In the genomic region with DNA sequence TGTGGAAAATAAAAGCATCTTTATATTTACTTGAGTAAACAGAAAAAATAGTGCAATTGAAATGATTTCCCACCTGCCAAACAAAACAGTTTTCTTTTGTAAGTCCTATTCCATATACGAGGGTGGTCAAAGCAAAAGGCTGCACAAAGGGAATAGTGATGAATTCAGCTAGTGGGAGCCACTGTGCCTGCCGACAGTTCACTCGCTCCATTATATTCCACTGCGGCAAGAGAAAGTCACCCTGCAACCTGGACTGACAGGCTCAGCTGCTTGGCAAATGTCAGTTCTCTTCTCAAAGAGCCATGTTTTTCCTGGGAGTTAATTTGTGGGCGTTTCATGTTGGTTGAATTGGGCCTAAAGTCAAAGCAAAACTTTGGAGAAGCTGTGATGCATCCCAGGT, we compare ENCODE assay signal across 24 cellular contexts.
"Had no signal": no experiment of that assay in that cellular context is flagged by ENCODE, and none has a peak within 500 bp of the region (broad histone marks: within the 10 kb centered on the region; RNA-seq: fewer than 3 reads in every experiment).

No MANE protein-coding gene starts in this region.

- H3K4me1 ChIP-seq: lower lobe of right lung, psoas muscle, upper lobe of left lung had no signal

- H3K4me3 ChIP-seq: coronary artery, lower lobe of right lung, ovary, psoas muscle, thoracic aorta, upper lobe of left lung had no signal

- H3K27ac ChIP-seq: coronary artery, lower lobe of right lung, neutrophil, ovary, psoas muscle, thoracic aorta, upper lobe of left lung had no signal

- FAIRE-seq: bronchial epithelial cell had no signal

- H3K36me3 ChIP-seq: lower lobe of right lung, neutrophil, ovary, thoracic aorta, upper lobe of left lung had no signal

- H3K27me3 ChIP-seq: neutrophil, ovary, upper lobe of left lung had no signal

- H3K9me3 ChIP-seq: lower lobe of right lung, neutrophil, ovary, psoas muscle, thoracic aorta, upper lobe of left lung had no signal

- DNase-seq: activated CD4-positive, alpha-beta T cell treated with anti-CD3 and anti-CD28 coated beads for 36 hours; activated CD4-positive, alpha-beta T cell treated with anti-CD3 and anti-CD28 coated beads, Interleukin-2, amount 50 U/mL, for 48 hours; activated CD8-positive, alpha-beta memory T cell treated with anti-CD3 and anti-CD28 coated beads, Interleukin-2, amount 50 U/mL, for 48 hours; activated effector memory CD4-positive, alpha-beta T cell treated with Interleukin-2 at 50 U/mL for 16 hours; activated naive CD4-positive, alpha-beta T cell treated with anti-CD3 and anti-CD28 coated beads for 36 hours; activated naive CD8-positive, alpha-beta T cell treated with anti-CD3 and anti-CD28 coated beads, Interleukin-2, amount 10 ng/mL, durations not matched to agents 7 days and 5 days; activated T-cell treated with anti-CD3 and anti-CD28 coated beads, Interleukin-2, amount 50 U/mL, for 48 hours; amniotic stem cell; cerebellar nuclear complex; foreskin fibroblast; immature natural killer cell; lower lobe of right lung; ovary; psoas muscle; right cardiac atrium; stimulated activated CD4-positive, alpha-beta T cell treated with anti-CD3 and anti-CD28 coated beads, Interleukin-1b, Interleukin-23, amount 100 ng/mL, for 48 hours; upper lobe of left lung had no signal

- ATAC-seq: activated CD4-positive, alpha-beta T cell treated with anti-CD3 and anti-CD28 coated beads for 36 hours; left lobe of liver; lower lobe of right lung; natural killer cell treated with Interleukin-12 subunit alpha and Interleukin-12 subunit beta and Interleukin-15 and Interleukin-18, amount 100 ng/mL, for 72 hours; psoas muscle; right cardiac atrium; WTC11 had no signal
